Comparison of ENCODE assay signal across 9 cellular contexts in the genomic region with DNA sequence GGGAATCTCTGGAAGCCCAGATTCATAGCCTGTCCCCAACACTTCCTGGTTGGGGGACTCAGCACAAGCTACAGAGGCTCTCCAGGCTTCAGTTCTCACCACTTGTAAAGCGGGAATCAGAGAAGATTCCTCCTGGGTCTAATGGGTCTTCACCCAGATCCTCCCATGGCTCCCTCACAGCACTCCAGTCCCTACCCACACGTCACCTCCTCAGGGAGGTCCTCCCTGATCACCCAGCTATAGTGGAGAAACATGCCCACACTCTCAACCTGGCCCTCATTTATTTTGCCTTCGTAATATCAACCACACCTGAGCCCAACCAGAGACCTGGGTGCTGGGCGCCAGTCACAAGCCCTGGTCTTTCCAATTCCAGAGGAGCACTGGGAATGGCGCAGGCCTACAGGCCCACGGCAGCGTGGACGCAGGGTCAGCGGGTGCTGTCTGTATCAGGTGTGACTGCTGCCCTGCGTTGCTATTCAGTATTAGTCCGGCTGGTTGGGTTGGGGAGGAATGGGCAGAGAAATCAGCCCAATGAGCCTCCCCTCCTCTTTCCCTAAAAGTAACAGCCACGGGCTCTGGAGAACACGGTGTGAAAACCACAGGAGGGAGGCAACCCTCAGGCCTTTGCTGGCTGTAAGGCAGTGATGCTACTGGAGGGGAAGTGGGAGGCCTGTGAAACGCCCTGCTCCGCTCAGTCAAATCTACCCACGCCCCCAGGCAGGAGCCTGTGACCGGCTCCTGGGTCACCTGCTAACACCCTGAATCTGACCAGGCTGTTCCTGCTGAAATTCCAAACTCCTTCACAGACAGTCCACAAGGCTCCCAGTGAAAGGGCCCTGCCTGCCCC. TPM values are rescaled to one million over a fixed set of nuclear protein-coding genes. Genes with fewer than 3 reads are reported as not detected.
DNase-seq lines count a peak whose midpoint lies in the region; ATAC-seq and TF ChIP-seq lines count a peak whose summit lies in the region.
"Had no signal": no experiment of that assay in that cellular context is flagged by ENCODE, and none has a peak within 500 bp of the region (broad histone marks: within the 10 kb centered on the region; RNA-seq: fewer than 3 reads in every experiment).

No MANE protein-coding gene starts in this region.

- H3K9me3 Mint-ChIP-seq in T-helper 2 cell treated with Interferon-gamma antibody and Interleukin-4, amounts not matched to agents 5 μg/mL and 100 μg/mL, for 36 hours = no peaks in the 10 kb centered on the region
- no peaks in the 10 kb centered on the region for H3K9me3 Mint-ChIP-seq in activated CD8-positive, alpha-beta T cell treated with anti-CD3 and anti-CD28 coated beads for 36 hours

- peaks cover 35% of the 10 kb centered on the region for H3K4me1 Mint-ChIP-seq in T-helper 2 cell treated with Interferon-gamma antibody and Interleukin-4, amounts not matched to agents 5 μg/mL and 100 μg/mL, for 36 hours (ENCODE audit: low read depth)
- H3K4me1 Mint-ChIP-seq in activated CD8-positive, alpha-beta T cell treated with anti-CD3 and anti-CD28 coated beads for 36 hours (ENCODE audit: low read depth) = peaks cover 69% of the 10 kb centered on the region

- no peaks in the 10 kb centered on the region for H3K27me3 Mint-ChIP-seq in T-helper 2 cell treated with Interferon-gamma antibody and Interleukin-4, amounts not matched to agents 5 μg/mL and 100 μg/mL, for 36 hours (ENCODE audit: low read depth)
- no peaks in the 10 kb centered on the region for H3K27me3 Mint-ChIP-seq in activated CD8-positive, alpha-beta T cell treated with anti-CD3 and anti-CD28 coated beads for 36 hours

- no peak overlapping the region for H2AFZ ChIP-seq in smooth muscle cell (ENCODE audit: low read depth)

- POLR2A ChIA-PET in activated CD8-positive, alpha-beta T cell treated with anti-CD3 and anti-CD28 coated beads for 36 hours (lab: Charles Lee) = no interaction called here

- DNase-seq in T-helper 2 cell treated with Interferon-gamma antibody and Interleukin-4, amounts not matched to agents 5 μg/mL and 100 μg/mL, for 36 hours (ENCODE audit: low spot score) = no peak
- DNase-seq in T-helper 2 cell (no peak), left colon (peak in 1 of 2 donors; percentile 36), suprapubic skin (ENCODE audit: low spot score in 2 of 2) (no peak), smooth muscle cell (lab: John Stamatoyannopoulos, UW; ENCODE audit: unreplicated experiment) (no peak), NCI-H526 (lab: John Stamatoyannopoulos, UW) (no peak)
- peak; percentile 33 for DNase-seq in activated CD8-positive, alpha-beta T cell treated with anti-CD3 and anti-CD28 coated beads for 36 hours
- DNase-seq: NCI-H2171 had no signal

- WGBS in suprapubic skin = 44% methylated on average over 10 of the region's 17 CpGs
- 84% methylated on average over 17 of the region's 17 CpGs for WGBS in smooth muscle cell (ENCODE audit: low lambda C conversion rate)

- no peaks in the 10 kb centered on the region for H3F3A ChIP-seq in smooth muscle cell (ENCODE audit: low read depth)

- H3K36me3 ChIP-seq in suprapubic skin = no peaks in the 10 kb centered on the region
- H3K36me3 ChIP-seq in smooth muscle cell (ENCODE audit: low read depth) = no peaks in the 10 kb centered on the region

- H3K27ac ChIP-seq in suprapubic skin = peak overlapping the region; percentile 78
- H3K27ac ChIP-seq in smooth muscle cell (ENCODE audit: low read depth) = no peak overlapping the region

- peaks cover 97% of the 10 kb centered on the region for H3K79me2 ChIP-seq in smooth muscle cell (ENCODE audit: low read depth)

- peak overlapping the region; percentile 43 for H3K4me3 Mint-ChIP-seq in T-helper 2 cell treated with Interferon-gamma antibody and Interleukin-4, amounts not matched to agents 5 μg/mL and 100 μg/mL, for 36 hours
- H3K4me3 Mint-ChIP-seq in activated CD8-positive, alpha-beta T cell treated with anti-CD3 and anti-CD28 coated beads for 36 hours = peak overlapping the region; percentile 12

- ATAC-seq in activated CD8-positive, alpha-beta T cell treated with anti-CD3 and anti-CD28 coated beads for 36 hours = no peak
- ATAC-seq in left colon (peak; percentile 40), GM19452 (IDR thresholded peaks at IDR 0.05; ENCODE audit: unreplicated experiment) (no peak)

- no peaks in the 10 kb centered on the region for H3K27me3 ChIP-seq in suprapubic skin
- no peaks in the 10 kb centered on the region for H3K27me3 ChIP-seq in smooth muscle cell (ENCODE audit: low read depth)

- H3K4me1 ChIP-seq in suprapubic skin (peaks cover 79% of the 10 kb centered on the region), smooth muscle cell (ENCODE audit: low read depth) (peaks cover 7% of the 10 kb centered on the region)

- no peak for TF ChIP-seq EP300 in suprapubic skin (IDR thresholded peaks at IDR 0.05)

- intact Hi-C loops in activated CD8-positive, alpha-beta T cell treated with anti-CD3 and anti-CD28 coated beads for 36 hours (cut with micrococcal nuclease) = loop anchor here (10.0 kb wide), 1 partner anchor 315 kb away; no protein-coding TSS in a partner anchor
- intact Hi-C loops in left colon (cut with DNase I, micrococcal nuclease) = no loop called here

- no peak overlapping the region for H3K4me2 ChIP-seq in smooth muscle cell

- CTCF ChIA-PET in activated CD8-positive, alpha-beta T cell treated with anti-CD3 and anti-CD28 coated beads for 36 hours (lab: Charles Lee) = interaction anchor here (1.5 kb wide), 1 partner anchor 59 kb away, joined by 4 read pairs; no protein-coding TSS in a partner anchor

- H3K27ac Mint-ChIP-seq in T-helper 2 cell treated with Interferon-gamma antibody and Interleukin-4, amounts not matched to agents 5 μg/mL and 100 μg/mL, for 36 hours = peak overlapping the region; percentile 52
- H3K27ac Mint-ChIP-seq in activated CD8-positive, alpha-beta T cell treated with anti-CD3 and anti-CD28 coated beads for 36 hours = peak overlapping the region; percentile 84

- TF ChIP-seq POLR2A in suprapubic skin (IDR thresholded peaks at IDR 0.05) = no peak

- H3K9me3 ChIP-seq in suprapubic skin (no peaks in the 10 kb centered on the region), smooth muscle cell (replicated peaks; ENCODE audit: low read depth) (no peaks in the 10 kb centered on the region)

- peaks cover 3% of the 10 kb centered on the region for H3K36me3 Mint-ChIP-seq in T-helper 2 cell treated with Interferon-gamma antibody and Interleukin-4, amounts not matched to agents 5 μg/mL and 100 μg/mL, for 36 hours (ENCODE audit: low read depth)
- peaks cover 1% of the 10 kb centered on the region for H3K36me3 Mint-ChIP-seq in activated CD8-positive, alpha-beta T cell treated with anti-CD3 and anti-CD28 coated beads for 36 hours (ENCODE audit: low read depth)

- peaks cover 86% of the 10 kb centered on the region for H4K20me1 ChIP-seq in smooth muscle cell (ENCODE audit: low read depth)

- peak overlapping the region; percentile 33 for H3K4me3 ChIP-seq in suprapubic skin
- no peak overlapping the region for H3K4me3 ChIP-seq in smooth muscle cell

- no peak for TF ChIP-seq CTCF in activated CD8-positive, alpha-beta T cell treated with anti-CD3 and anti-CD28 coated beads for 36 hours (IDR thresholded peaks at IDR 0.05)
- TF ChIP-seq CTCF in suprapubic skin (IDR thresholded peaks at IDR 0.05) = no peak
- TF ChIP-seq CTCF in smooth muscle cell (IDR thresholded peaks at IDR 0.05; ENCODE audit: borderline replicate concordance, insufficient read depth, poor library complexity, severe bottlenecking) = no peak

- no peak overlapping the region for H3K9ac ChIP-seq in smooth muscle cell (ENCODE audit: low read depth)

RNA-seq across cellular contexts. Expression of a gene that starts 5.2 kb away (rescaled TPM):
- total RNA-seq in activated CD8-positive, alpha-beta T cell treated with anti-CD3 and anti-CD28 coated beads for 36 hours = 100 to 1,000 TPM; 139 to 144 TPM
- 10 to 100 TPM; 91.7 to 97.3 TPM for total RNA-seq in left colon
- 100 to 1,000 TPM in 2 of 4 donors, 10 to 100 TPM in 2; 76.4 to 146 (median 92.3) TPM for total RNA-seq in suprapubic skin
- total RNA-seq in smooth muscle cell = 54.9 and 62.6 TPM in 2 replicates
- 26.6 and 39.1 TPM in 2 replicates for polyA plus RNA-seq in smooth muscle cell

RNA-seq across cellular contexts. Expression of a gene that starts 53.5 kb away (rescaled TPM):
- total RNA-seq in activated CD8-positive, alpha-beta T cell treated with anti-CD3 and anti-CD28 coated beads for 36 hours = not detected
- total RNA-seq in left colon (under 1 TPM in 1 of 2 donors, not detected in 1; 0.24 TPM), suprapubic skin (under 1 TPM in 1 of 4 donors, not detected in 3; 0.26 TPM), smooth muscle cell (not detected in 2 replicates)
- polyA plus RNA-seq in smooth muscle cell = 0.23 and 0.38 TPM in 2 replicates
